ENCODE assay signal across 15 cellular contexts in the genomic region with DNA sequence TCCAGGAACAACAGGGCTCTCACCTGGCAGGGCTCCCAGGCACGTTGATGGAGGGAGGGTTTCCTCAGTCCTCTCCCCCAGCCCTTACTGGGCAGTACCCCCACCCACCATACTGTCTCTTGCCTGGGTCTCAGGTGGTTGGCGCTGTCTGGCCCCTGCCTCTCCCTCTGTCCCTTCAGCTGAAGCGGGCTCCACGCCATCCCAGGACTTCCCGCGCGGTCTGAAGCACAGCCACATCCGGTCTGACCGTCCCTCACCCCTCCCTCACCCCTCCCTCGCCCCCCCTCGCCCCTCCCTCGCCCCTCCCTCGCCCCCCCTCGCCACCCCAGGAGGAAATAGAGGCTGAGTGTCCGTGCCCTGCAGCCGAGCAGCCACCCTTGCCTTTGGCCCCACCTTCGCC. TPM values are rescaled to one million over a fixed set of nuclear protein-coding genes. Genes with fewer than 3 reads are reported as not detected.
"Had no signal": no experiment of that assay in that cellular context is flagged by ENCODE, and none has a peak within 500 bp of the region (broad histone marks: within the 10 kb centered on the region; RNA-seq: fewer than 3 reads in every experiment).

No MANE protein-coding gene starts in this region.

RNA-seq across cellular contexts. Expression of a gene that starts 27.4 kb away (rescaled TPM):
- total RNA-seq: activated B cell treated with CpG ODN at 0.5 μM for 24 hours; activated CD4-positive, alpha-beta memory T cell treated with anti-CD3 and anti-CD28 coated beads for 36 hours; activated CD4-positive, alpha-beta memory T cell treated with anti-CD3 and anti-CD28 coated beads, Interleukin-2, amount 10 ng/mL, durations not matched to agents 7 days and 5 days; activated CD4-positive, alpha-beta T cell treated with anti-CD3 and anti-CD28 coated beads for 36 hours; activated CD4-positive, alpha-beta T cell treated with anti-CD3 and anti-CD28 coated beads, Interleukin-2, amount 10 ng/mL, durations not matched to agents 24 days and 14 days; activated CD4-positive, alpha-beta T cell treated with anti-CD3 and anti-CD28 coated beads, Interleukin-2, amount 10 ng/mL, durations not matched to agents 7 days and 5 days; activated CD8-positive, alpha-beta memory T cell treated with anti-CD3 and anti-CD28 coated beads for 36 hours; activated CD8-positive, alpha-beta memory T cell treated with anti-CD3 and anti-CD28 coated beads, Interleukin-2, amount 10 ng/mL, durations not matched to agents 7 days and 5 days; activated CD8-positive, alpha-beta T cell treated with anti-CD3 and anti-CD28 coated beads for 36 hours; activated CD8-positive, alpha-beta T cell treated with anti-CD3 and anti-CD28 coated beads, Interleukin-2, amount 10 ng/mL, durations not matched to agents 7 days and 5 days; T-cell; T-helper 1 cell treated with Interleukin-12 subunit alpha and Interleukin-12 subunit beta and Interleukin-4 antibody, amounts not matched to agents 30 ng/mL and 1 ng/mL, for 36 hours; T-helper 17 cell; T-helper 2 cell treated with Interferon-gamma antibody and Interleukin-4, amounts not matched to agents 100 ng/mL and 5 ng/mL, for 36 hours; WTC11 had no signal
